In genomic region chr6:34285571-34285970, GRCh38 we compare ENCODE assay signal across 23 cellular contexts. TPM values are rescaled to one million over a fixed set of nuclear protein-coding genes. Genes with fewer than 3 reads are reported as not detected.
DNase-seq lines count a peak whose midpoint lies in the region; ATAC-seq, FAIRE-seq and TF ChIP-seq lines count a peak whose summit lies in the region.
"Had no signal": no experiment of that assay in that cellular context is flagged by ENCODE, and none has a peak within 500 bp of the region (broad histone marks: within the 10 kb centered on the region; RNA-seq: fewer than 3 reads in every experiment).

No MANE protein-coding gene starts in this region.

- H3K9me3 Mint-ChIP-seq in activated B cell treated with CpG ODN at 0.5 μM for 24 hours, result no peaks in the 10 kb centered on the region
- H3K9me3 Mint-ChIP-seq in neural progenitor cell, result no peaks in the 10 kb centered on the region
- H3K9me3 Mint-ChIP-seq: naive thymus-derived CD4-positive, alpha-beta T cell had no signal

- intact Hi-C loops in activated B cell treated with CpG ODN at 0.5 μM for 24 hours (cut with micrococcal nuclease) (no loop called here), kidney (cut with DNase I) (no loop called here)

- no peaks in the 10 kb centered on the region for H3K9me3 ChIP-seq in fibroblast of lung (ENCODE audit: control insufficient read depth, insufficient read depth, low read depth, low read length)
- H3K9me3 ChIP-seq in neural progenitor cell (ENCODE audit: low read depth), result no peaks in the 10 kb centered on the region
- no peaks in the 10 kb centered on the region for H3K9me3 ChIP-seq in tibial nerve
- H3K9me3 ChIP-seq in kidney (ENCODE audit: control insufficient read depth in 1 of 2, low read length in 2 of 2), result no peaks in the 10 kb centered on the region
- H3K9me3 ChIP-seq: BE2C, left lung, thoracic aorta had no signal

- H3K36me3 Mint-ChIP-seq in activated B cell treated with CpG ODN at 0.5 μM for 24 hours (ENCODE audit: low read depth), result peaks cover 59% of the 10 kb centered on the region
- peaks cover 25% of the 10 kb centered on the region for H3K36me3 Mint-ChIP-seq in neural progenitor cell

- H3K27ac Mint-ChIP-seq in activated B cell treated with CpG ODN at 0.5 μM for 24 hours, result peak overlapping the region; percentile 19
- peak overlapping the region; percentile 15 for H3K27ac Mint-ChIP-seq in neural progenitor cell

- TF ChIP-seq POLR2A in tibial nerve (IDR thresholded peaks at IDR 0.05), result no peak

- H3K27me3 ChIP-seq in fibroblast of lung (ENCODE audit: control insufficient read depth, insufficient read depth, low read length) (no peaks in the 10 kb centered on the region), neural progenitor cell (no peaks in the 10 kb centered on the region), tibial nerve (no peaks in the 10 kb centered on the region)
- H3K27me3 ChIP-seq: BE2C, left lung had no signal

- H3K4me3 ChIP-seq in fibroblast of lung (replicated peaks in 1 of 4; ENCODE audit: control extremely low read depth in 1 of 4, insufficient read depth in 1 of 4, low read depth in 3 of 4, low read length in 4 of 4) (no peak overlapping the region), neural progenitor cell (no peak overlapping the region), tibial nerve (no peak overlapping the region), kidney (ENCODE audit: low read length in 2 of 2) (no peak overlapping the region)
- H3K4me3 ChIP-seq: left lung, PC-9, SK-N-MC, thoracic aorta had no signal

- H3K27ac ChIP-seq in fibroblast of lung (ENCODE audit: insufficient read depth, low read length) (peak overlapping the region; percentile 4), neural progenitor cell (no peak overlapping the region), tibial nerve (peak overlapping the region; percentile 2 to 86 (median 63)), kidney (ENCODE audit: low read depth in 2 of 2, low read length in 2 of 2) (no peak overlapping the region)
- H3K27ac ChIP-seq: PC-9, SK-N-MC had no signal

- DNase-seq in activated B cell treated with CpG ODN at 0.5 μM for 24 hours (no peak), fibroblast of lung (ENCODE audit: low read depth in 2 of 2) (no peak), neural progenitor cell (ENCODE audit: low spot score) (no peak), tibial nerve (ENCODE audit: low spot score in 2 of 2) (no peak), HK-2 (ENCODE audit: unreplicated experiment) (no peak), kidney (no peak), omental fat pad (ENCODE audit: low spot score) (no peak)
- DNase-seq: activated CD4-positive, alpha-beta T cell treated with anti-CD3 and anti-CD28 coated beads for 1 hour; activated naive CD4-positive, alpha-beta T cell treated with anti-CD3 and anti-CD28 coated beads, Interleukin-2, amount 50 U/mL, for 16 hours; BE2C; DMS153; naive thymus-derived CD4-positive, alpha-beta T cell; NCI-H1048; NCI-H2081 treated with DMSO at 0.1 percent for 48 hours; NCI-H69; PC-9; retina; stimulated activated CD4-positive, alpha-beta T cell treated with anti-CD3 and anti-CD28 coated beads, Interleukin-2, amount 100 ng/mL, for 24 hours; T1000 had no signal

- peaks cover 46% of the 10 kb centered on the region for H3K4me1 Mint-ChIP-seq in activated B cell treated with CpG ODN at 0.5 μM for 24 hours
- H3K4me1 Mint-ChIP-seq in neural progenitor cell, result no peaks in the 10 kb centered on the region

- H3K27me3 Mint-ChIP-seq in activated B cell treated with CpG ODN at 0.5 μM for 24 hours (no peaks in the 10 kb centered on the region), neural progenitor cell (ENCODE audit: insufficient read depth, low read depth) (peaks cover 2% of the 10 kb centered on the region)
- H3K27me3 Mint-ChIP-seq: naive thymus-derived CD4-positive, alpha-beta T cell had no signal

- H4K20me1 ChIP-seq in fibroblast of lung (ENCODE audit: control insufficient read depth, extremely low read depth, insufficient read depth, low read length), result no peaks in the 10 kb centered on the region
- no peaks in the 10 kb centered on the region for H4K20me1 ChIP-seq in neural progenitor cell (ENCODE audit: low read depth)

- ATAC-seq in activated B cell treated with CpG ODN at 0.5 μM for 24 hours (ENCODE audit: low read depth) (no peak), HG03159 (IDR thresholded peaks at IDR 0.05; ENCODE audit: unreplicated experiment) (no peak), omental fat pad (ENCODE audit: low FRiP score) (no peak)

- WGBS in tibial nerve, 2 donors, result 40 to 51% methylated on average over 2 of the region's 2 CpGs

- H3K4me2 ChIP-seq in fibroblast of lung (ENCODE audit: extremely low read depth, insufficient read depth, low read length) (no peak overlapping the region), neural progenitor cell (no peak overlapping the region)
- H3K4me2 ChIP-seq: PC-9 had no signal

- CTCF ChIA-PET in activated B cell treated with CpG ODN at 0.5 μM for 24 hours (lab: Charles Lee), result no interaction called here

- no peaks in the 10 kb centered on the region for H3K36me3 ChIP-seq in fibroblast of lung (ENCODE audit: control insufficient read depth, insufficient read depth, low read length)
- no peaks in the 10 kb centered on the region for H3K36me3 ChIP-seq in neural progenitor cell
- H3K36me3 ChIP-seq in tibial nerve, result peaks cover 0 to 23% (median 0%) of the 10 kb centered on the region in 3 donors
- H3K36me3 ChIP-seq in kidney (ENCODE audit: control insufficient read depth in 1 of 2, insufficient read depth in 2 of 2, low read length in 2 of 2), result peaks cover 0 to 4% of the 10 kb centered on the region in 2 donors
- H3K36me3 ChIP-seq: thoracic aorta had no signal

- peaks cover 5% of the 10 kb centered on the region for H3K4me1 ChIP-seq in fibroblast of lung (ENCODE audit: control insufficient read depth, extremely low read depth, insufficient read depth, low read length)
- no peaks in the 10 kb centered on the region for H3K4me1 ChIP-seq in neural progenitor cell
- peaks cover 0 to 80% (median 25%) of the 10 kb centered on the region in 4 donors for H3K4me1 ChIP-seq in tibial nerve
- peaks cover 0 to 2% of the 10 kb centered on the region in 2 donors for H3K4me1 ChIP-seq in kidney (ENCODE audit: control insufficient read depth in 1 of 2, insufficient read depth in 1 of 2, low read depth in 1 of 2, low read length in 2 of 2)
- H3K4me1 ChIP-seq: BE2C had no signal

- TF ChIP-seq CTCF in activated B cell treated with CpG ODN at 0.5 μM for 24 hours (IDR thresholded peaks at IDR 0.05) (no peak), fibroblast of lung (conservative IDR thresholded peaks at IDR 0.05 in 1 of 2, IDR thresholded peaks at IDR 0.05 in 1 of 2; ENCODE audit: low read depth in 1 of 2, low read length in 2 of 2) (no peak), neural progenitor cell (IDR thresholded peaks at IDR 0.05) (no peak), tibial nerve (IDR thresholded peaks at IDR 0.05) (no peak), kidney (IDR thresholded peaks at IDR 0.05; ENCODE audit: borderline replicate concordance, extremely low read depth, insufficient read depth) (no peak), omental fat pad (IDR thresholded peaks at IDR 0.05) (no peak)

- H3K4me3 Mint-ChIP-seq in activated B cell treated with CpG ODN at 0.5 μM for 24 hours (no peak overlapping the region), neural progenitor cell (no peak overlapping the region)

- FAIRE-seq in kidney (lab: Jason Lieb, UNC), result no peak

- H3F3A ChIP-seq in neural progenitor cell (ENCODE audit: low read depth), result no peaks in the 10 kb centered on the region

- H2AFZ ChIP-seq in fibroblast of lung (ENCODE audit: low read length) (no peak overlapping the region), neural progenitor cell (replicated peaks) (no peak overlapping the region)
- H2AFZ ChIP-seq: PC-9 had no signal

- POLR2A ChIA-PET in activated B cell treated with CpG ODN at 0.5 μM for 24 hours (lab: Charles Lee), result no interaction called here

- H3K79me2 ChIP-seq in fibroblast of lung (ENCODE audit: control insufficient read depth, insufficient read depth, low read length), result no peaks in the 10 kb centered on the region
- H3K79me2 ChIP-seq in neural progenitor cell (ENCODE audit: low read depth), result no peaks in the 10 kb centered on the region

- no peak overlapping the region for H3K9ac ChIP-seq in fibroblast of lung (ENCODE audit: insufficient read depth, low read length)
- H3K9ac ChIP-seq in neural progenitor cell, result no peak overlapping the region
- no peak overlapping the region for H3K9ac ChIP-seq in kidney (ENCODE audit: low read length in 2 of 2)

- TF ChIP-seq EP300 in tibial nerve (IDR thresholded peaks at IDR 0.05), result peak; percentile 26 to 49

RNA-seq across cellular contexts. Expression of gene SMIM29, which starts 36.8 kb away (rescaled TPM):
- total RNA-seq in activated B cell treated with CpG ODN at 0.5 μM for 24 hours (25.8 and 27.7 TPM in 2 replicates), fibroblast of lung (26.5 and 36.3 TPM in 2 replicates), neural progenitor cell (ENCODE audit: low replicate concordance) (2.4 and 8.9 TPM in 2 replicates), tibial nerve (10 to 100 TPM; 36.3 to 51.9 (median 42.9) TPM), kidney (22.6 TPM), omental fat pad (10 to 100 TPM; 11.8 to 23.8 (median 17.2) TPM)
- polyA plus RNA-seq in fibroblast of lung (16.7 and 34.7 TPM in 2 replicates), kidney (ENCODE audit: insufficient read depth, low read depth, low replicate concordance) (53.5 TPM)
- polyA plus RNA-seq in fibroblast of lung (2012), result 31.7 and 65.1 TPM in 2 replicates
- polyA minus RNA-seq in fibroblast of lung (ENCODE audit: low replicate concordance), result 20.7 and 58.1 TPM in 2 replicates

RNA-seq across cellular contexts. Expression of gene HMGA1, which starts 48.9 kb away (rescaled TPM):
- total RNA-seq in activated B cell treated with CpG ODN at 0.5 μM for 24 hours (186 and 188 TPM in 2 replicates), fibroblast of lung (70.6 and 121 TPM in 2 replicates), neural progenitor cell (ENCODE audit: low replicate concordance) (417 and 1,058 TPM in 2 replicates), tibial nerve (10 to 100 TPM in 1 of 4 donors, 1 to 10 TPM in 3; 6.5 to 32.7 (median 7.8) TPM), kidney (46.5 TPM), omental fat pad (10 to 100 TPM; 15.6 to 80.7 (median 31.3) TPM)
- polyA plus RNA-seq in fibroblast of lung (29.6 and 213 TPM in 2 replicates), kidney (ENCODE audit: insufficient read depth, low read depth, low replicate concordance) (27.1 TPM)
- polyA plus RNA-seq in fibroblast of lung (2012), result 195 and 1,020 TPM in 2 replicates
- 321 and 1,177 TPM in 2 replicates for polyA minus RNA-seq in fibroblast of lung (ENCODE audit: low replicate concordance)

Comparison
In these comparisons a context has a peak if more than half of its experiments do, and no peak if none do; other contexts are left out.
1. H3K27ac ChIP-seq: peak in fibroblast of lung (single experiment) and tibial nerve (4 of 4); none in neural progenitor cell (single experiment) and kidney (0 of 2).